ENCODE assay signal across 8 cellular contexts in genomic region chr17:10844667-10845387, GRCh38. TPM values are rescaled to one million over a fixed set of nuclear protein-coding genes. Genes with fewer than 3 reads are reported as not detected.
DNase-seq lines count a peak whose midpoint lies in the region; ATAC-seq and TF ChIP-seq lines count a peak whose summit lies in the region.

No MANE protein-coding gene starts in this region.

- peaks cover 7% of the 10 kb centered on the region for H3K4me1 Mint-ChIP-seq in activated CD8-positive, alpha-beta T cell treated with anti-CD3 and anti-CD28 coated beads for 36 hours (ENCODE audit: low read depth)

- CTCF ChIA-PET in activated CD8-positive, alpha-beta T cell treated with anti-CD3 and anti-CD28 coated beads for 36 hours (lab: Charles Lee): interaction anchor here (0.6 to 3.8 kb wide), 26 partner anchors 8 to 214 kb away, joined by 3 to 36 read pairs (median 3); no protein-coding TSS in a partner anchor

- H3K27me3 ChIP-seq in ectodermal cell (ENCODE audit: control insufficient read depth, insufficient read depth, low read length, poor library complexity, severe bottlenecking): peaks cover 25% of the 10 kb centered on the region

- peak overlapping the region; percentile 66 for H3K4me3 Mint-ChIP-seq in activated CD8-positive, alpha-beta T cell treated with anti-CD3 and anti-CD28 coated beads for 36 hours

- POLR2A ChIA-PET in activated CD8-positive, alpha-beta T cell treated with anti-CD3 and anti-CD28 coated beads for 36 hours (lab: Charles Lee): interaction anchor here (0.7 to 1.4 kb wide), 2 partner anchors 110 to 132 kb away, joined by 3 to 4 read pairs; no protein-coding TSS in a partner anchor

- H3K9me3 Mint-ChIP-seq in activated CD8-positive, alpha-beta T cell treated with anti-CD3 and anti-CD28 coated beads for 36 hours: no peaks in the 10 kb centered on the region

- peak; percentile 91 for TF ChIP-seq CTCF in activated CD8-positive, alpha-beta T cell treated with anti-CD3 and anti-CD28 coated beads for 36 hours (IDR thresholded peaks at IDR 0.05)

- no peak overlapping the region for H3K27ac ChIP-seq in ectodermal cell (ENCODE audit: insufficient read depth, low read depth, low read length, poor library complexity, severe bottlenecking)

- H3K4me1 ChIP-seq in ectodermal cell (ENCODE audit: control insufficient read depth, insufficient read depth, low read length): no peaks in the 10 kb centered on the region

- peaks cover under 1% of the 10 kb centered on the region for H3K27me3 Mint-ChIP-seq in activated CD8-positive, alpha-beta T cell treated with anti-CD3 and anti-CD28 coated beads for 36 hours

- no peaks in the 10 kb centered on the region for H3K9me3 ChIP-seq in ectodermal cell (ENCODE audit: control insufficient read depth, low read length)

- intact Hi-C loops in activated CD8-positive, alpha-beta T cell treated with anti-CD3 and anti-CD28 coated beads for 36 hours (cut with micrococcal nuclease): loop anchor here (2.0 to 5.0 kb wide), 3 partner anchors 72 to 198 kb away; no protein-coding TSS in a partner anchor

- peak; percentile 63 for ATAC-seq in HG02840 (IDR thresholded peaks at IDR 0.05; ENCODE audit: low FRiP score, unreplicated experiment)
- peak; percentile 99 for ATAC-seq in activated CD8-positive, alpha-beta T cell treated with anti-CD3 and anti-CD28 coated beads for 36 hours

- DNase-seq in NCI-H446 (lab: John Stamatoyannopoulos, UW) (peak; percentile 5 to 63), NCI-H446 treated with DMSO at 0.1 percent for 48 hours (lab: John Stamatoyannopoulos, UW) (no peak), NCI-H2227 treated with DMSO at 0.1 percent for 48 hours (lab: John Stamatoyannopoulos, UW) (peak; percentile 57), lung microvascular endothelial cell (ENCODE audit: low read depth in 2 of 2) (peak; percentile 68 to 72)
- peak; percentile 77 for DNase-seq in activated CD8-positive, alpha-beta T cell treated with anti-CD3 and anti-CD28 coated beads for 36 hours
- peak; percentile 31 to 60 (median 37) for DNase-seq in stimulated activated CD4-positive, alpha-beta T cell treated with anti-CD3 and anti-CD28 coated beads, TNF-alpha, amount 100 ng/mL, for 1 hour (ENCODE audit: low read depth in 3 of 3, low spot score in 1 of 3)

- H3K4me3 ChIP-seq in ectodermal cell (ENCODE audit: insufficient read depth, low read depth, low read length): peak overlapping the region; percentile 24

- H3K27ac Mint-ChIP-seq in activated CD8-positive, alpha-beta T cell treated with anti-CD3 and anti-CD28 coated beads for 36 hours: no peak overlapping the region

- 4% methylated on average over 27 of the region's 27 CpGs for WGBS in ectodermal cell, 2 experiments

- H3K36me3 Mint-ChIP-seq in activated CD8-positive, alpha-beta T cell treated with anti-CD3 and anti-CD28 coated beads for 36 hours (ENCODE audit: low read depth): no peaks in the 10 kb centered on the region

- no peaks in the 10 kb centered on the region for H3K36me3 ChIP-seq in ectodermal cell (ENCODE audit: control insufficient read depth, insufficient read depth, low read length)

RNA-seq across cellular contexts. Expression of gene PIRT, which starts 6.9 kb away (rescaled TPM):
- not detected for total RNA-seq in activated CD8-positive, alpha-beta T cell treated with anti-CD3 and anti-CD28 coated beads for 36 hours
- not detected for polyA plus RNA-seq in ectodermal cell (2013, experiment 1 of 4)
- not detected for polyA plus RNA-seq in ectodermal cell (2013, experiment 2 of 4)
- not detected for polyA plus RNA-seq in ectodermal cell (2013, experiment 3 of 4)
- not detected for polyA plus RNA-seq in ectodermal cell (2013, experiment 4 of 4)
- not detected in 2 replicates for total RNA-seq in lung microvascular endothelial cell

RNA-seq across cellular contexts. Expression of gene TMEM238L, which starts 40.9 kb away (rescaled TPM):
- total RNA-seq in activated CD8-positive, alpha-beta T cell treated with anti-CD3 and anti-CD28 coated beads for 36 hours: not detected
- polyA plus RNA-seq in ectodermal cell (2013, experiment 1 of 4): not detected
- polyA plus RNA-seq in ectodermal cell (2013, experiment 2 of 4): not detected
- polyA plus RNA-seq in ectodermal cell (2013, experiment 3 of 4): not detected
- not detected for polyA plus RNA-seq in ectodermal cell (2013, experiment 4 of 4)
- not detected in 2 replicates for total RNA-seq in lung microvascular endothelial cell
